Comparison of ENCODE assay signal across 1 cellular context in the genomic region with DNA sequence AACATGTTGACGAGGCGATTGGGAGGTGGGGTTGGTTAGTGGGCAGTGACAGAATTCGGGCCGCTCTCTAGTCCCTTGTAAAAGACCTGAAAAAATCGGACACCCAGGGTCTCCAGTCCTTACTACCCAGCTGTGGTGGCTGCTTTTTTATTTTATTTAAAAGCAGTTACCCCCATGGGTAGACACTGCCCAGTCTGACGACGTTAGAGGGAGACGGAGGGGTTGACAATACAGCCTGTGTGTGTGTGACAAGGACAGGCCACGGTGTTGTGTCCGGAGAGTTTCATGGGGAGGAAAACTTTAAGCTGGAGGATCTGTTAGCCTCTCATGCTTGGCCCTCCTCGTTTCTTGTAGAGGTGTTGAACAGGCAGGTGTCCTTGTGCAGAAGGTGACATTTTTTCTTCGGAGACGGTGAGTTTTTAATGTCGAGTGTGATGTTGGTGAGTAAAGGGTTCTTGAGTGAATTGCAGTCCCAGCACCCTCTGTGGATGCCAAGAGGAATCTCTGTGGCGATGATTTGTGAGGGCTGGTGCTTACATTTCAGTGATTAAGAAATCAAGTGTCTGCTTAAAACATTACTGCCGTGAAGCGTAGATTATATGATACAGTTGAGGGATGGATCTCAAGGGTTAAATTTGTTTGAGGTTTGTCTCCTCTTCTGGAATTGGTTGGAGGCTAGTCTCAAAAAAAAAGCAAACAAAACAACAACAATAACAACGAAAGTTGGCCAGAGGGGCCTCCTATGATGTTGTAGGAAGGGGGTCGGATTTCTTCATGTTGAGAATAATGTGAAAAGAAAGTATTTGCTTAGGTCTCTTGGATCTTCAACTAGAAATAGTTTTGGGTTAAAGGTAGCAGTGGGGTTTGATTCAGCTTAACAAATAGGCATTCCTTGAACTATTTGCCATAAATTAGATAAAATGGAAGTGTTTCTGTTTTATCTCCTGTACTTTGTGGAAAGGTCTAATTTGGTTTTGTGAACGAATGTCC.
A peak's percentile ranks its signal among the peaks of the same experiment; 100 is the strongest.
TF ChIP-seq lines count a peak whose summit lies in the region.

No MANE protein-coding gene starts in this region.

TF ChIP-seq in HEK293, 187 proteins besides CTCF, POLR2A, EP300 and RAD21 (continued from another document):
- TF ChIP-seq, protein P1, sequence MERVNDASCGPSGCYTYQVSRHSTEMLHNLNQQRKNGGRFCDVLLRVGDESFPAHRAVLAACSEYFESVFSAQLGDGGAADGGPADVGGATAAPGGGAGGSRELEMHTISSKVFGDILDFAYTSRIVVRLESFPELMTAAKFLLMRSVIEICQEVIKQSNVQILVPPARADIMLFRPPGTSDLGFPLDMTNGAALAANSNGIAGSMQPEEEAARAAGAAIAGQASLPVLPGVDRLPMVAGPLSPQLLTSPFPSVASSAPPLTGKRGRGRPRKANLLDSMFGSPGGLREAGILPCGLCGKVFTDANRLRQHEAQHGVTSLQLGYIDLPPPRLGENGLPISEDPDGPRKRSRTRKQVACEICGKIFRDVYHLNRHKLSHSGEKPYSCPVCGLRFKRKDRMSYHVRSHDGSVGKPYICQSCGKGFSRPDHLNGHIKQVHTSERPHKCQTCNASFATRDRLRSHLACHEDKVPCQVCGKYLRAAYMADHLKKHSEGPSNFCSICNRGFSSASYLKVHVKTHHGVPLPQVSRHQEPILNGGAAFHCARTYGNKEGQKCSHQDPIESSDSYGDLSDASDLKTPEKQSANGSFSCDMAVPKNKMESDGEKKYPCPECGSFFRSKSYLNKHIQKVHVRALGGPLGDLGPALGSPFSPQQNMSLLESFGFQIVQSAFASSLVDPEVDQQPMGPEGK (tag by site-specific recombination; IDR thresholded peaks at IDR 0.05) = 0 out of 2 replicates have a peak, but pooled peaks have one; percentile 12
- TF ChIP-seq ZNF10 (tag by site-specific recombination; IDR thresholded peaks at IDR 0.05) = no peak
- no peak for TF ChIP-seq OVOL3 (tag by site-specific recombination; IDR thresholded peaks at IDR 0.05)
- TF ChIP-seq, protein P2, sequence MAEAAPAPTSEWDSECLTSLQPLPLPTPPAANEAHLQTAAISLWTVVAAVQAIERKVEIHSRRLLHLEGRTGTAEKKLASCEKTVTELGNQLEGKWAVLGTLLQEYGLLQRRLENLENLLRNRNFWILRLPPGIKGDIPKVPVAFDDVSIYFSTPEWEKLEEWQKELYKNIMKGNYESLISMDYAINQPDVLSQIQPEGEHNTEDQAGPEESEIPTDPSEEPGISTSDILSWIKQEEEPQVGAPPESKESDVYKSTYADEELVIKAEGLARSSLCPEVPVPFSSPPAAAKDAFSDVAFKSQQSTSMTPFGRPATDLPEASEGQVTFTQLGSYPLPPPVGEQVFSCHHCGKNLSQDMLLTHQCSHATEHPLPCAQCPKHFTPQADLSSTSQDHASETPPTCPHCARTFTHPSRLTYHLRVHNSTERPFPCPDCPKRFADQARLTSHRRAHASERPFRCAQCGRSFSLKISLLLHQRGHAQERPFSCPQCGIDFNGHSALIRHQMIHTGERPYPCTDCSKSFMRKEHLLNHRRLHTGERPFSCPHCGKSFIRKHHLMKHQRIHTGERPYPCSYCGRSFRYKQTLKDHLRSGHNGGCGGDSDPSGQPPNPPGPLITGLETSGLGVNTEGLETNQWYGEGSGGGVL (tag by site-specific recombination; IDR thresholded peaks at IDR 0.05) = peak; percentile 38; the same call in 1 of the 2 replicates
- peak; percentile 75 for TF ChIP-seq ZBTB17 (tag by site-specific recombination; IDR thresholded peaks at IDR 0.05)
- TF ChIP-seq ZNF555 (tag by site-specific recombination; conservative IDR thresholded peaks at IDR 0.05) = no peak
- TF ChIP-seq ZNF600 (tag by site-specific recombination; IDR thresholded peaks at IDR 0.05) = peak; percentile 48; the same call in 1 of the 2 replicates
- TF ChIP-seq GFI1B (tag by site-specific recombination; IDR thresholded peaks at IDR 0.05) = 0 out of 2 replicates have a peak, but pooled peaks have one; percentile 10
- no peak for TF ChIP-seq KLF10 (tag by site-specific recombination; IDR thresholded peaks at IDR 0.05)
- no peak for TF ChIP-seq GLI2 (tag by site-specific recombination; IDR thresholded peaks at IDR 0.05; ENCODE audit: borderline replicate concordance, low read depth)
- TF ChIP-seq ZNF335 (tag by site-specific recombination; conservative IDR thresholded peaks at IDR 0.05) = peak; percentile 31; the same call in 1 of the 2 replicates
- TF ChIP-seq ZFP69B (tag by site-specific recombination; IDR thresholded peaks at IDR 0.05) = no peak
- TF ChIP-seq ZBTB20 (tag by site-specific recombination; IDR thresholded peaks at IDR 0.05) = peak; percentile 52
- no peak for TF ChIP-seq ZFP41 (tag by site-specific recombination; IDR thresholded peaks at IDR 0.05; ENCODE audit: borderline replicate concordance)
- TF ChIP-seq ZBTB1 (tag by site-specific recombination; IDR thresholded peaks at IDR 0.05) = no peak
